ENCODE assay signal across 8 cellular contexts in the genomic region with DNA sequence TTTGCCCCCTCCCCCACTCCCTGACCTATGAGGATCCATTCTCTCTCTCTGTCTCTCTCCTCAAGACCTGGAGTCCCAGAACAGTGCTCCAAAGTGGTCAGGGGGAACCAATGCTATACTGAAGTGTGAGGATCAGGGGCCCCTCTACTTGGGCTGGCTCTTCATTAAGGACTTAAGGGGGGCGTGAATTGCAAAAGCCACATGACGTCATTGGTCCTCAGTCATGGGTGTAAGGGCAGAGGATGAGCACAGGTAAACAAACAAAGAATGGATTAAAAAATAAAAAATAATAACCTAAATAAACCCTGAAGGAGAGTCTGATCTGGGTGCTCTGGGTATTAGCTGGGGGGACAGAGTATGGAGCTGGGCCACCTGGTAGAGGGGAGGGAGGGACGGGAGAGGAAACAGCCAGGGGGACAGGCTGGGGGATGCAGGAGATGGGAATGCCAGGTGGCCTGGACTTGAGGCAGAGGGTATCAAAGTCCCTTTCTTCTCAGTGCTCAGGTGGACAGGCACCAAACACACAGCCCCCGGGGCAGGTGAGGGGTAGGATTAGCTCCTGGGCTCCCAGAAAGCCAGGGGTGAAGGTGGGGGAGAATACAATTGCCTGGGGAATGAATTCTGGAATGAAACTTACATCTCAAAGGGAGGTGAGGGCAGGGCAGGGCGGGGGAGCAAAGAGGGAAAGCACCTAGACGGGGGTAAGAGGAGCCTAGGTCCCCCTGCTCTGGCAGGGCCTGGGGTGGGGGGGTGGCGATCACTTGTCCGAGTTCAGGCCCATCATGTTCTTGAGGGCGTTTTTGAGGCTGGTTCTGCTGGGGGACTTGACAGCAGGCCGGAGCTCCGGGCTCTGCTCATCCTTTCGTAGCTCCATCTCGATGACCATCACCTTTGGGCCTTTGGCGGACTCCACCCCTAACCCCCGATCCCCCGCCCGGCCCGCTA. TPM values are rescaled to one million over a fixed set of nuclear protein-coding genes. Genes with fewer than 3 reads are reported as not detected.
DNase-seq lines count a peak whose midpoint lies in the region; ATAC-seq and TF ChIP-seq lines count a peak whose summit lies in the region.

No MANE protein-coding gene starts in this region.

- H3K4me3 Mint-ChIP-seq in natural killer cell treated with Interleukin-12 subunit alpha and Interleukin-12 subunit beta and Interleukin-15 and Interleukin-18, amount 100 ng/mL, for 72 hours, result peak overlapping the region; percentile 99

- TF ChIP-seq CTCF in BE2C (IDR thresholded peaks at IDR 0.05; ENCODE audit: low read depth, low read length) (no peak), dorsolateral prefrontal cortex (IDR thresholded peaks at IDR 0.05 in 54 of 56, conservative IDR thresholded peaks at IDR 0.05 in 2 of 56; ENCODE audit: low read depth in 1 of 56, partially characterized antibody in 56 of 56) (no peak)

- H3K27ac ChIP-seq in dorsolateral prefrontal cortex, result peak overlapping the region in 54 of 59 donors; percentile 24 to 86 (median 75)

- DNase-seq in BE2C (no peak), dorsolateral prefrontal cortex (peak in 1 of 10 donors; percentile 6), NCI-H1930 (lab: John Stamatoyannopoulos, UW) (no peak), RPMI8226 (no peak), GF-D8 (lab: John Stamatoyannopoulos, UW) (no peak)
- DNase-seq in Jurkat, Clone E6-1 (ENCODE audit: low read depth, low spot score), result no peak
- no peak for DNase-seq in natural killer cell treated with Interleukin-12 subunit alpha and Interleukin-12 subunit beta and Interleukin-15 and Interleukin-18, amount 100 ng/mL, for 72 hours (ENCODE audit: low spot score)

- H3K4me1 Mint-ChIP-seq in natural killer cell treated with Interleukin-12 subunit alpha and Interleukin-12 subunit beta and Interleukin-15 and Interleukin-18, amount 100 ng/mL, for 72 hours (ENCODE audit: low read depth in 2 of 2), result peaks cover 27 to 34% of the 10 kb centered on the region in 2 donors

- H3K27me3 Mint-ChIP-seq in natural killer cell treated with Interleukin-12 subunit alpha and Interleukin-12 subunit beta and Interleukin-15 and Interleukin-18, amount 100 ng/mL, for 72 hours, result no peaks in the 10 kb centered on the region

- no peak for ATAC-seq in natural killer cell treated with Interleukin-12 subunit alpha and Interleukin-12 subunit beta and Interleukin-15 and Interleukin-18, amount 100 ng/mL, for 72 hours
- ATAC-seq in HG03469 (IDR thresholded peaks at IDR 0.05; ENCODE audit: unreplicated experiment), result no peak

- no peaks in the 10 kb centered on the region for H3K36me3 Mint-ChIP-seq in natural killer cell treated with Interleukin-12 subunit alpha and Interleukin-12 subunit beta and Interleukin-15 and Interleukin-18, amount 100 ng/mL, for 72 hours

- H3K27ac Mint-ChIP-seq in natural killer cell treated with Interleukin-12 subunit alpha and Interleukin-12 subunit beta and Interleukin-15 and Interleukin-18, amount 100 ng/mL, for 72 hours, result peak overlapping the region; percentile 96 to 100

- H3K36me3 ChIP-seq in BE2C, result no peaks in the 10 kb centered on the region

- peaks cover 11% of the 10 kb centered on the region for H3K4me1 ChIP-seq in BE2C

- H3K4me3 ChIP-seq in BE2C (ENCODE audit: low read depth, low read length) (peak overlapping the region; percentile 71), dorsolateral prefrontal cortex (peak overlapping the region; percentile 41 to 90 (median 77))
- peak overlapping the region; percentile 68 for H3K4me3 ChIP-seq in Jurkat, Clone E6-1 (ENCODE audit: low read length)

- intact Hi-C loops in dorsolateral prefrontal cortex (cut with DNase I), result loop anchor here in 1 of 2 donors (5.0 kb wide), 1 partner anchor 77 kb away; no protein-coding TSS in a partner anchor

- H3K9me3 Mint-ChIP-seq in natural killer cell treated with Interleukin-12 subunit alpha and Interleukin-12 subunit beta and Interleukin-15 and Interleukin-18, amount 100 ng/mL, for 72 hours, result no peaks in the 10 kb centered on the region

- H3K27me3 ChIP-seq in BE2C (no peaks in the 10 kb centered on the region), dorsolateral prefrontal cortex (no peaks in the 10 kb centered on the region)

- H3K9me3 ChIP-seq in BE2C, result no peaks in the 10 kb centered on the region

RNA-seq across cellular contexts. Expression of gene MPZ, which starts 4.6 kb away (rescaled TPM):
- 7.0 TPM for polyA plus RNA-seq in BE2C (2012; ENCODE audit: insufficient read depth, insufficient read length, low read depth)
- polyA plus RNA-seq in Jurkat, Clone E6-1 (2012; ENCODE audit: insufficient read depth, insufficient read length), result 4.1 TPM
- total RNA-seq in dorsolateral prefrontal cortex, result 10 to 100 TPM in 2 of 120 experiments, 1 to 10 TPM in 118; 2.8 to 11.0 (median 6.1) TPM
- total RNA-seq in natural killer cell treated with Interleukin-12 subunit alpha and Interleukin-12 subunit beta and Interleukin-15 and Interleukin-18, amount 100 ng/mL, for 72 hours, result 1 to 10 TPM; 4.4 to 6.6 TPM

RNA-seq across cellular contexts. Expression of gene SDHC, which starts 9.0 kb away (rescaled TPM):
- 146 TPM for polyA plus RNA-seq in BE2C (2012; ENCODE audit: insufficient read depth, insufficient read length, low read depth)
- 257 TPM for polyA plus RNA-seq in Jurkat, Clone E6-1 (2012; ENCODE audit: insufficient read depth, insufficient read length)
- 100 to 1,000 TPM; 139 to 247 (median 184) TPM for total RNA-seq in dorsolateral prefrontal cortex
- 100 to 1,000 TPM; 127 to 183 TPM for total RNA-seq in natural killer cell treated with Interleukin-12 subunit alpha and Interleukin-12 subunit beta and Interleukin-15 and Interleukin-18, amount 100 ng/mL, for 72 hours

RNA-seq across cellular contexts. Expression of gene PCP4L1, which starts 46.7 kb away (rescaled TPM):
- 0.31 TPM for polyA plus RNA-seq in BE2C (2012; ENCODE audit: insufficient read depth, insufficient read length, low read depth)
- polyA plus RNA-seq in Jurkat, Clone E6-1 (2012; ENCODE audit: insufficient read depth, insufficient read length), result not detected
- 10 to 100 TPM in 119 of 120 experiments, 1 to 10 TPM in 1; 6.1 to 57.2 (median 31.0) TPM for total RNA-seq in dorsolateral prefrontal cortex
- under 1 TPM in 1 of 2 donors, not detected in 1; 0.31 TPM for total RNA-seq in natural killer cell treated with Interleukin-12 subunit alpha and Interleukin-12 subunit beta and Interleukin-15 and Interleukin-18, amount 100 ng/mL, for 72 hours

Comparison
In these comparisons a context has a peak if more than half of its experiments do, and no peak if none do; other contexts are left out.
1. RNA of gene PCP4L1, which starts 46.7 kb away (total RNA-seq): 6.1 to 57.2 TPM in dorsolateral prefrontal cortex; 0.31 TPM in natural killer cell treated with Interleukin-12 subunit alpha and Interleukin-12 subunit beta and Interleukin-15 and Interleukin-18, amount 100 ng/mL, for 72 hours; every median in the first group is over 4 times any median in the second.
2. Peak in every context shown above with its lines, with median percentiles within 50 percentile points of each other: H3K4me3 ChIP-seq.